Comparison of ENCODE assay signal across 1 cellular context in the genomic region with DNA sequence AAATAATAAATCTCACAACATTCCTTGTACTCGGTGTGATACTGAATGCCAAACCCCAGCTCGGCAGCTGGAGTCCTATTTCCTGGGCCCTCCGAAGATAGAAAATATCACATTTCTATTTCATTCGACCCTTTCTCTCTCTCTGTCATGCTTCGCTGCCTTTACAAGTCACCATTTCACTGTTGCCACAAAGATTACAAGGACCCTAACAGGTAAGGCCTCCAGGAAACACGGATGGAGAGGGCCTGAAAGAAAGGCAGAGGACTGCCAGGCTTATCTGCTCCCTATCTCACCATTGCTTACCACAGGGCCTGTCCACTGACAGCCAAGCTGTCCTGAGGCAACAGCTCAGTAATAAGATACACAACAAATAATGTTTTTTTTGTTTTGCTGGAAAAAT.
TF ChIP-seq lines count a peak whose summit lies in the region.

No MANE protein-coding gene starts in this region.

TF ChIP-seq in GM23338, 12 proteins besides CTCF, POLR2A, EP300 and RAD21 (continued from another document):
- TF ChIP-seq, protein P1, sequence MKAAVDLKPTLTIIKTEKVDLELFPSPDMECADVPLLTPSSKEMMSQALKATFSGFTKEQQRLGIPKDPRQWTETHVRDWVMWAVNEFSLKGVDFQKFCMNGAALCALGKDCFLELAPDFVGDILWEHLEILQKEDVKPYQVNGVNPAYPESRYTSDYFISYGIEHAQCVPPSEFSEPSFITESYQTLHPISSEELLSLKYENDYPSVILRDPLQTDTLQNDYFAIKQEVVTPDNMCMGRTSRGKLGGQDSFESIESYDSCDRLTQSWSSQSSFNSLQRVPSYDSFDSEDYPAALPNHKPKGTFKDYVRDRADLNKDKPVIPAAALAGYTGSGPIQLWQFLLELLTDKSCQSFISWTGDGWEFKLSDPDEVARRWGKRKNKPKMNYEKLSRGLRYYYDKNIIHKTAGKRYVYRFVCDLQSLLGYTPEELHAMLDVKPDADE (IDR thresholded peaks at IDR 0.05), result no peak
